ENCODE assay signal across 3 cellular contexts in genomic region chr11:15700456-15700855, GRCh38.
"Had no signal": no experiment of that assay in that cellular context is flagged by ENCODE, and none has a peak within 500 bp of the region (broad histone marks: within the 10 kb centered on the region; RNA-seq: fewer than 3 reads in every experiment).

No MANE protein-coding gene starts in this region.

- DNase-seq: GDM1, GF-D8 had no signal

- H3K4me3 ChIP-seq: GM12878 had no signal
